ENCODE assay signal across 23 cellular contexts in genomic region chr22:23008887-23009286, GRCh38.
"Had no signal": no experiment of that assay in that cellular context is flagged by ENCODE, and none has a peak within 500 bp of the region (broad histone marks: within the 10 kb centered on the region; RNA-seq: fewer than 3 reads in every experiment).

No MANE protein-coding gene starts in this region.

- H3K9me3 ChIP-seq: lower lobe of right lung, neutrophil, prostate gland, thoracic aorta, tibial nerve, upper lobe of left lung had no signal

- H3K9me3 Mint-ChIP-seq: effector memory CD8-positive, alpha-beta T cell; natural killer cell; neural crest cell; stimulated activated naive B cell treated with anti-CD40 and anti-IgM and Interleukin-4, amounts not matched to agents 10 μg/mL and 1 μg/mL and 100 μg/mL, for 72 hours; stimulated activated naive CD8-positive, alpha-beta T cell treated with anti-CD3 and anti-CD28 coated beads, Interleukin-15, Interleukin-2, amounts not matched to agents 100 ng/mL and 50 ng/mL, for 24 hours had no signal

- H3K4me3 Mint-ChIP-seq: effector memory CD8-positive, alpha-beta T cell; natural killer cell; neural crest cell; stimulated activated naive B cell treated with anti-CD40 and anti-IgM and Interleukin-4, amounts not matched to agents 10 μg/mL and 1 μg/mL and 100 μg/mL, for 72 hours; stimulated activated naive CD8-positive, alpha-beta T cell treated with anti-CD3 and anti-CD28 coated beads, Interleukin-15, Interleukin-2, amounts not matched to agents 100 ng/mL and 50 ng/mL, for 24 hours had no signal

- H3K27me3 ChIP-seq: tibial nerve, upper lobe of left lung had no signal

- ATAC-seq: effector memory CD8-positive, alpha-beta T cell; left colon; left ventricle myocardium superior; lower lobe of right lung; natural killer cell; right cardiac atrium; stimulated activated naive B cell treated with anti-CD40 and anti-IgM and Interleukin-4, amounts not matched to agents 10 μg/mL and 1 μg/mL and 100 μg/mL, for 72 hours had no signal

- H3K36me3 Mint-ChIP-seq: natural killer cell; stimulated activated naive B cell treated with anti-CD40 and anti-IgM and Interleukin-4, amounts not matched to agents 10 μg/mL and 1 μg/mL and 100 μg/mL, for 72 hours had no signal

- H2AFZ ChIP-seq: parathyroid adenoma had no signal

- H3K27me3 Mint-ChIP-seq: stimulated activated naive B cell treated with anti-CD40 and anti-IgM and Interleukin-4, amounts not matched to agents 10 μg/mL and 1 μg/mL and 100 μg/mL, for 72 hours had no signal

- H3K79me2 ChIP-seq: parathyroid adenoma had no signal

- H3K4me1 ChIP-seq: lower lobe of right lung, parathyroid adenoma, prostate gland, tibial nerve, upper lobe of left lung had no signal

- H3K9ac ChIP-seq: parathyroid adenoma had no signal

- H3K27ac ChIP-seq: coronary artery, lower lobe of right lung, neutrophil, parathyroid adenoma, prostate gland, thoracic aorta, upper lobe of left lung had no signal

- FAIRE-seq: frontal cortex, kidney, small intestine, urothelium cell line had no signal

- DNase-seq: effector memory CD8-positive, alpha-beta T cell; head of caudate nucleus; kidney; left colon; left ventricle myocardium superior; lower lobe of right lung; natural killer cell; right cardiac atrium; small intestine; stimulated activated CD4-positive, alpha-beta T cell treated with anti-CD3 and anti-CD28 coated beads, Interleukin-15, amount 100 ng/mL, for 24 hours; stimulated activated CD4-positive, alpha-beta T cell treated with anti-CD3 and anti-CD28 coated beads, Interleukin-2, amount 100 ng/mL, for 48 hours; stimulated activated naive B cell treated with anti-CD40 and anti-IgM and Interleukin-4, amounts not matched to agents 10 μg/mL and 1 μg/mL and 100 μg/mL, for 72 hours; upper lobe of left lung had no signal

- H3K36me3 ChIP-seq: lower lobe of right lung, neutrophil, prostate gland, thoracic aorta, tibial nerve, upper lobe of left lung had no signal

- H3K27ac Mint-ChIP-seq: natural killer cell; stimulated activated naive B cell treated with anti-CD40 and anti-IgM and Interleukin-4, amounts not matched to agents 10 μg/mL and 1 μg/mL and 100 μg/mL, for 72 hours; stimulated activated naive CD8-positive, alpha-beta T cell treated with anti-CD3 and anti-CD28 coated beads, Interleukin-15, Interleukin-2, amounts not matched to agents 100 ng/mL and 50 ng/mL, for 24 hours had no signal

- H3K4me1 Mint-ChIP-seq: natural killer cell had no signal

- H3K4me3 ChIP-seq: coronary artery, lower lobe of right lung, prostate gland, thoracic aorta, tibial nerve, upper lobe of left lung had no signal
